Comparison of ENCODE assay signal across 20 cellular contexts in genomic region chr10:128185627-128186026, GRCh38.
"Had no signal": no experiment of that assay in that cellular context is flagged by ENCODE, and none has a peak within 500 bp of the region (broad histone marks: within the 10 kb centered on the region; RNA-seq: fewer than 3 reads in every experiment).

No MANE protein-coding gene starts in this region.

- H2AFZ ChIP-seq: hepatocyte had no signal

- H3K4me2 ChIP-seq: hepatocyte had no signal

- H3K4me1 Mint-ChIP-seq: endodermal cell had no signal

- H3K4me3 Mint-ChIP-seq: endodermal cell, neural crest cell had no signal

- H3K27ac Mint-ChIP-seq: endodermal cell, progenitor cell of endocrine pancreas had no signal

- H3K4me3 ChIP-seq: colonic mucosa, hepatocyte, pancreas had no signal

- H3K27ac ChIP-seq: colonic mucosa, hepatocyte, pancreas had no signal

- H3K36me3 ChIP-seq: colonic mucosa, pancreas had no signal

- H3K27me3 ChIP-seq: colonic mucosa, hepatocyte had no signal

- ATAC-seq: naive thymus-derived CD4-positive, alpha-beta T cell; pancreas; right cardiac atrium had no signal

- H3K9me3 ChIP-seq: colonic mucosa, pancreas had no signal

- H3K79me2 ChIP-seq: hepatocyte had no signal

- DNase-seq: colonic mucosa; dermis blood vessel endothelial cell; endodermal cell; erythroblast; foreskin melanocyte; head of caudate nucleus; kidney glomerular epithelial cell; mesendoderm; naive thymus-derived CD4-positive, alpha-beta T cell; nucleus accumbens; pancreas; right cardiac atrium; small intestine; stimulated activated CD4-positive, alpha-beta T cell treated with anti-CD3 and anti-CD28 coated beads, Interleukin-12 subunit alpha, Interleukin-12 subunit beta, amount 100 ng/mL, for 4 hours; stimulated activated CD4-positive, alpha-beta T cell treated with anti-CD3 and anti-CD28 coated beads, Interleukin-2, amount 100 ng/mL, for 48 hours; stimulated activated naive CD4-positive, alpha-beta T cell treated with Interleukin-2 at 50 U/mL for 16 hours; trophoblast cell had no signal

- H3K4me1 ChIP-seq: colonic mucosa, pancreas had no signal
